Comparison of ENCODE assay signal across 21 cellular contexts in the genomic region with DNA sequence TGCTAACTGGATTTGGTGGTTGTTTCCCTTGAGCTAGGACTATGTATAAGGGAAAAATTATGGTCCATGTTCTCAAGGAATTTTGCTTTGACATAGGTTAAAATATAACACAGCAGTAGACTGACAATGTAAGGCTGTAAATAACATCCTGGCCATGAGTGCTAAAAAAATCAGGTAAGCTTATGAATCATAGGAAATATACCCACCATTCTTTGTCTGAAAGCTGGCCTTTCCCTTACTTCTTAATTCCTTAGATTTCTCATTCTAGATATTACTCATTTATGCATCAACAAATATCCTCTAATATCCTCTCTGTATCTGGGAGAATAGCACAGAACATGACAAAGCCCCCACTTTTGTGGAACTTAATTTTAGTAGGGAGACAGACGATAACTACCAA. TPM values are rescaled to one million over a fixed set of nuclear protein-coding genes. Genes with fewer than 3 reads are reported as not detected.
A peak's percentile ranks its signal among the peaks of the same experiment; 100 is the strongest.
DNase-seq lines count a peak whose midpoint lies in the region; ATAC-seq, FAIRE-seq and TF ChIP-seq lines count a peak whose summit lies in the region.
"Had no signal": no experiment of that assay in that cellular context is flagged by ENCODE, and none has a peak within 500 bp of the region (broad histone marks: within the 10 kb centered on the region; RNA-seq: fewer than 3 reads in every experiment).

No MANE protein-coding gene starts in this region.

- intact Hi-C loops in PC-3 (cut with micrococcal nuclease), result no loop called here

- H2AFZ ChIP-seq in PC-3 (ENCODE audit: low read length) (no peak overlapping the region), hepatocyte (no peak overlapping the region)
- H2AFZ ChIP-seq: GM23338 had no signal

- no TSS peak for BruUV-seq in PC-3 (replicated peaks; lab: Mats Ljungman, UMichigan)

- H3K27ac ChIP-seq in PC-3 (ENCODE audit: low read length) (no peak overlapping the region), foreskin keratinocyte (no peak overlapping the region), hepatocyte (no peak overlapping the region)
- H3K27ac ChIP-seq: KMS-11 had no signal

- no peaks in the 10 kb centered on the region for H3K36me3 ChIP-seq in PC-3 (ENCODE audit: low read depth, low read length)
- H3K36me3 ChIP-seq in bronchial epithelial cell (ENCODE audit: control insufficient read depth, insufficient read depth, low read length), result no peaks in the 10 kb centered on the region
- H3K36me3 ChIP-seq in hepatocyte (replicated peaks; ENCODE audit: insufficient read depth, low read depth), result no peaks in the 10 kb centered on the region
- H3K36me3 ChIP-seq: BLaER1 had no signal

- H3K4me3 ChIP-seq in PC-3 (ENCODE audit: low read length) (no peak overlapping the region), bronchial epithelial cell (ENCODE audit: low read depth, low read length) (no peak overlapping the region), hepatocyte (no peak overlapping the region)
- H3K4me3 ChIP-seq: BLaER1, GM12878, GM23338 had no signal

- no peaks in the 10 kb centered on the region for H3K79me2 ChIP-seq in PC-3 (ENCODE audit: low read length)
- H3K79me2 ChIP-seq in hepatocyte, result no peaks in the 10 kb centered on the region

- H3F3A ChIP-seq in PC-3 (ENCODE audit: low read length, unreplicated experiment), result no peaks in the 10 kb centered on the region

- H3K4me1 ChIP-seq in PC-3 (ENCODE audit: insufficient read depth, low read length) (peaks cover 12% of the 10 kb centered on the region), foreskin keratinocyte (peaks cover 12% of the 10 kb centered on the region), hepatocyte (ENCODE audit: insufficient read depth) (peaks cover under 1% of the 10 kb centered on the region)

- 100% methylated on average over 1 of the region's 1 CpG for WGBS in hepatocyte (ENCODE audit: low lambda C conversion rate, missing lambda C conversion rate)

- POLR2A ChIA-PET in PC-3 (lab: Charles Lee; ENCODE audit: unreplicated experiment), result no interaction called here

- H3K4me2 ChIP-seq in PC-3 (ENCODE audit: low read length) (peak overlapping the region; percentile 45; the same call in 1 of the 2 replicates), hepatocyte (no peak overlapping the region)
- H3K4me2 ChIP-seq: GM23338, KMS-11 had no signal

- TF ChIP-seq CTCF in PC-3 (conservative IDR thresholded peaks at IDR 0.05; ENCODE audit: low read depth, low read length) (no peak), bronchial epithelial cell (IDR thresholded peaks at IDR 0.05; ENCODE audit: insufficient read depth, low read length, severe bottlenecking) (no peak), foreskin keratinocyte (conservative IDR thresholded peaks at IDR 0.05) (no peak), hepatocyte (IDR thresholded peaks at IDR 0.05; ENCODE audit: poor library complexity) (no peak)

- ATAC-seq in PC-3 (peak; percentile 70), foreskin keratinocyte (peak; percentile 64), HG02571 (IDR thresholded peaks at IDR 0.05; ENCODE audit: unreplicated experiment) (no peak), GM19395 (IDR thresholded peaks at IDR 0.05; ENCODE audit: unreplicated experiment) (no peak)
- ATAC-seq: CD8-positive, alpha-beta T cell; GM12878; GM23338 had no signal

- H3K9me2 ChIP-seq in PC-3 (replicated peaks; ENCODE audit: low read length), result no peaks in the 10 kb centered on the region
- H3K9me2 ChIP-seq in hepatocyte (replicated peaks; ENCODE audit: insufficient read depth), result no peaks in the 10 kb centered on the region

- CTCF ChIA-PET in PC-3 (lab: Charles Lee), result interaction anchor here (0.6 kb wide), 2 partner anchors 347 to 391 kb away, joined by 3 to 4 read pairs; no protein-coding TSS in a partner anchor

- in situ Hi-C loops in ACHN (cut with HindIII; ENCODE audit: low pct_ligation_motif_present, low pct_unique_long_range_greater_than_20kb, low sequenced_read_pairs), result no loop called here

- DNase-seq in PC-3 (peak; percentile 47), bronchial epithelial cell (ENCODE audit: low read depth) (peak; percentile 69), foreskin keratinocyte (peak in 1 of 2 donors; percentile 44), hepatocyte (ENCODE audit: low spot score) (no peak), ACHN (no peak)
- DNase-seq: Calu3; CD8-positive, alpha-beta T cell; DMS 273 treated with DMSO at 0.1 percent for 48 hours; DMS53; DND-41; EL; H7 had no signal

- H4K20me1 ChIP-seq in PC-3 (ENCODE audit: low read length), result no peaks in the 10 kb centered on the region
- no peaks in the 10 kb centered on the region for H4K20me1 ChIP-seq in hepatocyte (ENCODE audit: insufficient read depth, poor library complexity, severe bottlenecking)
- H4K20me1 ChIP-seq: BLaER1 had no signal

- no peak overlapping the region for H3K9ac ChIP-seq in PC-3 (ENCODE audit: low read length)
- H3K9ac ChIP-seq: BLaER1, KMS-11 had no signal

- H3K27me3 ChIP-seq in PC-3 (ENCODE audit: low read length) (no peaks in the 10 kb centered on the region), bronchial epithelial cell (ENCODE audit: control insufficient read depth, insufficient read depth, low read length) (no peaks in the 10 kb centered on the region), foreskin keratinocyte (no peaks in the 10 kb centered on the region), hepatocyte (no peaks in the 10 kb centered on the region)
- H3K27me3 ChIP-seq: BLaER1 had no signal

- H3K9me3 ChIP-seq in PC-3 (ENCODE audit: low read length) (no peaks in the 10 kb centered on the region), hepatocyte (ENCODE audit: low read depth) (no peaks in the 10 kb centered on the region)
- H3K9me3 ChIP-seq: BLaER1 had no signal

- no peak for FAIRE-seq in bronchial epithelial cell (lab: Jason Lieb, UNC)
- FAIRE-seq: A204.1, GM12878, GM19239 had no signal

RNA-seq across cellular contexts. Expression of gene CHRNA9, which starts 6.8 kb away (rescaled TPM):
- total RNA-seq in PC-3 (2014; rRNA removed) (not detected in 2 replicates), bronchial epithelial cell (0.13 and 0.26 TPM in 2 replicates), foreskin keratinocyte (0.07 TPM in 1 of 2 replicates, not detected in the other), hepatocyte (0.50 and 1.5 TPM in 2 replicates)
- polyA plus RNA-seq in foreskin keratinocyte (0.10 TPM in 1 of 2 replicates, not detected in the other), hepatocyte (1.6 TPM in 1 of 2 replicates, not detected in the other)
- total RNA-seq: Calu3, GM12878, HT-29 had no signal

Comparison
In these comparisons a context has a peak if more than half of its experiments do, and no peak if none do; other contexts are left out.
1. ATAC-seq: peak in PC-3 (single experiment) and foreskin keratinocyte (single experiment); none in HG02571 (single experiment) and GM19395 (single experiment).
2. DNase-seq: peak in PC-3 (single experiment) and bronchial epithelial cell (single experiment); none in hepatocyte (single experiment) and ACHN (single experiment).